ENCODE assay signal across 8 cellular contexts in the genomic region with DNA sequence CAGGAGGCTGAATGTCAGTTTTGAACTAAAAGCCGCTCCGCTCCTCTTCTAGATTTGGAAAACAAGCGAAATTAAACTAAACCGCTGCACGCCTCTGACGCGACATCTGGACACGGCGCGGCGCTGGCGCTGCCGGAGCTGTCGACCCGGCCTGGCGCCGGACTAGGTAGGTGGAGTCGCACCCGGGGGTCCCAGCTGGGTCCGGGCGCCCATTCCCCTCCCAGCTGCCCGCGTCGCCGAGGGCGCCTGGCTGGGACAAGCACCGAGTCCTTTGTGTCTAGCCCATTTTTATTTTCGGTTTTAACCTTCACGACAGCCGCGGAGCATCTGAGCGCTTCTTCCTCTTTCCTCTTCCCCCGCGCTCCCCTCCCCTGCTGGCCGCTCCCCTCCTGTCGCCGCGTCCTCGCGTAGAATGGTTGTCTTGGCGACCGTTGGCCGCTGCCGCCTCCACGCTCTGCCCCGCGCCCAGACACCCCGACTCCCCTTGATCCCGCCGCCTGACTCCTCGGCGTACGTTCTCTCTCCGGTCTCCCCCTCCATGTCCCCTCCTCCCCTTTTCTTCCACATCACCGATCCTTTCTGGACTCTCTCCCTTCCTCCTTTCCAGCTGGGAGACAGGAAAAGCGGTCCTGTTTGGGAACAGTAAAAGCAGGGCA.
DNase-seq lines count a peak whose midpoint lies in the region; ATAC-seq and TF ChIP-seq lines count a peak whose summit lies in the region.

No MANE protein-coding gene starts in this region.

- peak; percentile 87 for ATAC-seq in HG02588 (IDR thresholded peaks at IDR 0.05; ENCODE audit: unreplicated experiment)

- TF ChIP-seq CTCF in cardiac fibroblast (IDR thresholded peaks at IDR 0.05; ENCODE audit: low read depth, low read length) = no peak

- DNase-seq in NCI-H1105 (lab: John Stamatoyannopoulos, UW) (peak; percentile 42), T-helper 22 cell (ENCODE audit: low read depth) (peak; percentile 69), cardiac fibroblast (ENCODE audit: low read depth in 2 of 2) (peak; percentile 75 to 82), islet precursor cell (peak; percentile 85), superior temporal gyrus (ENCODE audit: extremely low spot score) (no peak)
- peak; percentile 56 for DNase-seq in stimulated activated CD4-positive, alpha-beta T cell treated with anti-CD3 and anti-CD28 coated beads, Interleukin-12 subunit alpha, Interleukin-12 subunit beta, amount 100 ng/mL, for 4 hours

- peak overlapping the region; percentile 86 to 88 for H3K4me3 ChIP-seq in cardiac fibroblast (replicated peaks in 1 of 2; ENCODE audit: low read depth in 2 of 2, low read length in 2 of 2)

- peak; percentile 53 for TF ChIP-seq POLR2A in GM15510 (IDR thresholded peaks at IDR 0.05; ENCODE audit: borderline replicate concordance, extremely low read depth, insufficient read length)
